8 cellular contexts compared by ENCODE assay signal in the genomic region with DNA sequence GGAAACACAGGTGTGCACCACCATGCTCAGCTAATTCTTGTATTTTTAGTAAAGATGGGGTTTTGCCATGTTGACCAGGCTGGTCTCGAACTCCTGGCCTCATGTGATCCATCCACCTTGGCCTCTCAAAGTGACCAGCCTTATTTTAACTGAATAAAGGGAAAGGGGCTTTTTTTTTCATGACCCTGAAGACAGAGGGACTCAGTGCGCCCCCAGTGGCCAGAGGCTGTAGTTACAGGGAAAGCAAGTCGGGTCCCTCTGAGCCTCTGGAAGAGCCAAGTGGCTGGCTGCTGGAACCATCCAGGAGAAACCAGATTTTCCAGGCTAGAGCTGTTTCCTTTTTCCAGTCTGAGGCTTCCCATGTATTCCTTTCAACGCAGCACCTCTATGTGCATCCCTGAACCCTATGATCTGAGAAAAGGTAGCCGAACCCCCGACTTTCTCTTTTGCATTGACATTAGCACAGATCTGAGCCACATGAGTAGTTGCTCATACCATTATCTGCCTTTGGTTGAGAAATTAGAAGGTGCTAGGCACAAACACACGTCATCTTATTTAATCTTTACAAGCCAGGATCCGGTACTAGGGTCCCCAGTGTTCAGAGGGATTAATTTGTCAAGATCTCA.
DNase-seq lines count a peak whose midpoint lies in the region; ATAC-seq, FAIRE-seq and TF ChIP-seq lines count a peak whose summit lies in the region.

No MANE protein-coding gene starts in this region.

- DNase-seq in AG04450 (ENCODE audit: low read depth, low spot score) = no peak
- no peak for DNase-seq in ascending aorta (ENCODE audit: low spot score in 2 of 2)
- DNase-seq in iPS-NIHi7 (ENCODE audit: extremely low spot score) = peak; percentile 87
- DNase-seq in stimulated activated CD4-positive, alpha-beta T cell treated with anti-CD3 and anti-CD28 coated beads, Interleukin-4, amount 100 ng/mL, for 24 hours = peak; percentile 31
- DNase-seq in GM12892 (ENCODE audit: insufficient read length) = no peak

- H3K27me3 ChIP-seq in AG04450 (ENCODE audit: control insufficient read depth, insufficient read depth, low read length) = no peaks in the 10 kb centered on the region
- no peaks in the 10 kb centered on the region for H3K27me3 ChIP-seq in OCI-LY3 (ENCODE audit: low read depth, low read length)
- no peaks in the 10 kb centered on the region for H3K27me3 ChIP-seq in ascending aorta

- TF ChIP-seq CTCF in AG04450 (IDR thresholded peaks at IDR 0.05; ENCODE audit: low read depth, low read length) = peak; percentile 87
- TF ChIP-seq CTCF in GM12874 (IDR thresholded peaks at IDR 0.05; ENCODE audit: insufficient read depth, low read depth, low read length) = peak; percentile 90
- TF ChIP-seq CTCF in OCI-LY3 (IDR thresholded peaks at IDR 0.05; ENCODE audit: low read depth, low read length) = peak; percentile 60
- peak; percentile 36 to 80 (median 77) for TF ChIP-seq CTCF in ascending aorta (IDR thresholded peaks at IDR 0.05)

- H4K20me1 ChIP-seq in OCI-LY3 (ENCODE audit: insufficient read depth, low read length) = no peaks in the 10 kb centered on the region

- H3K27ac ChIP-seq in AG04450 (ENCODE audit: low read depth, low read length) = no peak overlapping the region
- H3K27ac ChIP-seq in OCI-LY3 (ENCODE audit: low read length) = no peak overlapping the region
- H3K27ac ChIP-seq in ascending aorta = peak overlapping the region; percentile 58 to 64

- no peak overlapping the region for H2AFZ ChIP-seq in OCI-LY3 (ENCODE audit: low read depth, low read length)

- no peak overlapping the region for H3K4me2 ChIP-seq in OCI-LY3 (ENCODE audit: low read length)

- CTCF ChIA-PET in AG04450 (lab: Charles Lee) = interaction anchor here (0.5 to 3.1 kb wide), 26 partner anchors 9 to 455 kb away, joined by 3 to 22 read pairs (median 4); no protein-coding TSS in a partner anchor

- no peaks in the 10 kb centered on the region for H3K36me3 ChIP-seq in OCI-LY3 (replicated peaks; ENCODE audit: low read depth, low read length)
- H3K36me3 ChIP-seq in ascending aorta = no peaks in the 10 kb centered on the region

- POLR2A ChIA-PET in AG04450 (lab: Yijun Ruan, JAX) = no interaction called here

- peaks cover 8% of the 10 kb centered on the region; the same call in 1 of the 2 replicates for H3K9me3 ChIP-seq in AG04450 (ENCODE audit: control insufficient read depth, insufficient read depth, low read length)
- no peaks in the 10 kb centered on the region for H3K9me3 ChIP-seq in OCI-LY3 (ENCODE audit: insufficient read depth, low read length)
- H3K9me3 ChIP-seq in ascending aorta = no peaks in the 10 kb centered on the region

- H3K9ac ChIP-seq in OCI-LY3 (ENCODE audit: low read length) = no peak overlapping the region

- H3K79me2 ChIP-seq in OCI-LY3 (ENCODE audit: low read length) = no peaks in the 10 kb centered on the region

- ATAC-seq in GM18498 (IDR thresholded peaks at IDR 0.05; ENCODE audit: unreplicated experiment) = no peak

- TF ChIP-seq POLR2A in GM12892 (IDR thresholded peaks at IDR 0.05; ENCODE audit: low read depth, low read length) = no peak

- no peak for FAIRE-seq in GM12892 (lab: Jason Lieb, UNC)

- intact Hi-C loops in ascending aorta (cut with DNase I) = no loop called here

- no peak overlapping the region for H3K4me3 ChIP-seq in AG04450 (ENCODE audit: low read depth, low read length)
- H3K4me3 ChIP-seq in OCI-LY3 (ENCODE audit: low read length) = no peak overlapping the region
- H3K4me3 ChIP-seq in ascending aorta = no peak overlapping the region

- peaks cover 6% of the 10 kb centered on the region for H3K4me1 ChIP-seq in OCI-LY3 (ENCODE audit: low read length)
- H3K4me1 ChIP-seq in ascending aorta = peaks cover 18 to 34% of the 10 kb centered on the region in 2 donors

Comparison
In these comparisons a context has a peak if more than half of its experiments do, and no peak if none do; other contexts are left out.
1. DNase-seq: peak in iPS-NIHi7 (single experiment) and stimulated activated CD4-positive, alpha-beta T cell treated with anti-CD3 and anti-CD28 coated beads, Interleukin-4, amount 100 ng/mL, for 24 hours (single experiment); none in AG04450 (single experiment), ascending aorta (0 of 2) and GM12892 (single experiment).
2. H3K27ac ChIP-seq: peak in ascending aorta (2 of 2); none in AG04450 (single experiment) and OCI-LY3 (single experiment).
3. Peak in every context shown above with its lines, with median percentiles within 50 percentile points of each other: CTCF ChIP-seq.